31 cellular contexts compared by ENCODE assay signal in genomic region chr3:123475786-123476185, GRCh38. TPM values are rescaled to one million over a fixed set of nuclear protein-coding genes. Genes with fewer than 3 reads are reported as not detected.
"Had no signal": no experiment of that assay in that cellular context is flagged by ENCODE, and none has a peak within 500 bp of the region (broad histone marks: within the 10 kb centered on the region; RNA-seq: fewer than 3 reads in every experiment).

No MANE protein-coding gene starts in this region.

- H3K9me3 Mint-ChIP-seq: memory B cell; mesothelial cell of epicardium; naive B cell; natural killer cell treated with Interleukin-12 subunit alpha and Interleukin-12 subunit beta and Interleukin-15 and Interleukin-18, amount 100 ng/mL, for 72 hours; neural crest cell; stimulated activated naive CD8-positive, alpha-beta T cell treated with anti-CD3 and anti-CD28 coated beads, Interleukin-15, amount 100 ng/mL, for 72 hours had no signal

- H3K27ac ChIP-seq: esophagus muscularis mucosa, foreskin keratinocyte, gastroesophageal sphincter, heart left ventricle, hepatocyte, neutrophil, pancreas, right lobe of liver, suprapubic skin, transverse colon, upper lobe of right lung, uterus had no signal

- H3K9me3 ChIP-seq: esophagus muscularis mucosa, gastroesophageal sphincter, heart left ventricle, mucosa of descending colon, neutrophil, pancreas, right lobe of liver, suprapubic skin, transverse colon, upper lobe of right lung, uterus had no signal

- H3K4me1 ChIP-seq: esophagus muscularis mucosa, foreskin keratinocyte, gastroesophageal sphincter, heart left ventricle, pancreas, right lobe of liver, suprapubic skin, transverse colon, upper lobe of right lung, uterus had no signal

- H2AFZ ChIP-seq: hepatocyte had no signal

- H3K4me2 ChIP-seq: hepatocyte had no signal

- H3K27me3 ChIP-seq: esophagus muscularis mucosa, gastroesophageal sphincter, heart left ventricle, pancreas, right lobe of liver, suprapubic skin, transverse colon, uterus had no signal

- H3K79me2 ChIP-seq: hepatocyte had no signal

- H3K4me1 Mint-ChIP-seq: mesothelial cell of epicardium had no signal

- H3K4me3 Mint-ChIP-seq: memory B cell; mesothelial cell of epicardium; natural killer cell treated with Interleukin-12 subunit alpha and Interleukin-12 subunit beta and Interleukin-15 and Interleukin-18, amount 100 ng/mL, for 72 hours; neural crest cell; stimulated activated naive CD8-positive, alpha-beta T cell treated with anti-CD3 and anti-CD28 coated beads, Interleukin-15, amount 100 ng/mL, for 72 hours had no signal

- ATAC-seq: gastroesophageal sphincter; heart left ventricle; left lobe of liver; mucosa of descending colon; natural killer cell treated with Interleukin-12 subunit alpha and Interleukin-12 subunit beta and Interleukin-15 and Interleukin-18, amount 100 ng/mL, for 72 hours; pancreas; right lobe of liver; stimulated activated naive CD8-positive, alpha-beta T cell treated with anti-CD3 and anti-CD28 coated beads, Interleukin-15, amount 100 ng/mL, for 72 hours; upper lobe of right lung had no signal

- H3K4me3 ChIP-seq: esophagus muscularis mucosa, gastroesophageal sphincter, heart left ventricle, hepatocyte, lung, mucosa of descending colon, pancreas, right lobe of liver, suprapubic skin, transverse colon, upper lobe of right lung, uterus had no signal

- H3K36me3 Mint-ChIP-seq: memory B cell; mesothelial cell of epicardium; naive B cell; natural killer cell treated with Interleukin-12 subunit alpha and Interleukin-12 subunit beta and Interleukin-15 and Interleukin-18, amount 100 ng/mL, for 72 hours had no signal

- DNase-seq: effector memory CD4-positive, alpha-beta T cell; foreskin keratinocyte; heart left ventricle; kidney; mucosa of descending colon; naive B cell; pancreas; right lobe of liver; small intestine; stimulated activated CD4-positive, alpha-beta T cell treated with anti-CD3 and anti-CD28 coated beads, Interleukin-12 subunit alpha, Interleukin-12 subunit beta, amount 100 ng/mL, for 4 hours; stimulated activated CD4-positive, alpha-beta T cell treated with anti-CD3 and anti-CD28 coated beads, Interleukin-1b, Interleukin-23, amount 100 ng/mL, for 48 hours; stimulated activated CD4-positive, alpha-beta T cell treated with anti-CD3 and anti-CD28 coated beads, Interleukin-4, amount 100 ng/mL, for 1 hour; stimulated activated CD8-positive, alpha-beta memory T cell treated with anti-CD3 and anti-CD28 coated beads, Interleukin-4, amount 100 ng/mL, for 48 hours; stimulated activated naive CD4-positive, alpha-beta T cell; stimulated activated naive CD8-positive, alpha-beta T cell treated with anti-CD3 and anti-CD28 coated beads, Interleukin-15, amount 100 ng/mL, for 72 hours; transverse colon; upper lobe of right lung; uterus had no signal

- H3K27ac Mint-ChIP-seq: memory B cell; mesothelial cell of epicardium; naive B cell; natural killer cell treated with Interleukin-12 subunit alpha and Interleukin-12 subunit beta and Interleukin-15 and Interleukin-18, amount 100 ng/mL, for 72 hours; progenitor cell of endocrine pancreas; stimulated activated naive CD8-positive, alpha-beta T cell treated with anti-CD3 and anti-CD28 coated beads, Interleukin-15, amount 100 ng/mL, for 72 hours had no signal

- H3K36me3 ChIP-seq: esophagus muscularis mucosa, gastroesophageal sphincter, heart left ventricle, neutrophil, pancreas, right lobe of liver, suprapubic skin, transverse colon, upper lobe of right lung, uterus had no signal

RNA-seq across cellular contexts. Expression of gene ADCY5, which starts 26.9 kb away (rescaled TPM):
- total RNA-seq: endothelial cell of umbilical vein; natural killer cell treated with Interleukin-12 subunit alpha and Interleukin-12 subunit beta and Interleukin-15 and Interleukin-18, amount 100 ng/mL, for 72 hours had no signal
